ENCODE assay signal across 1 cellular context in the genomic region with DNA sequence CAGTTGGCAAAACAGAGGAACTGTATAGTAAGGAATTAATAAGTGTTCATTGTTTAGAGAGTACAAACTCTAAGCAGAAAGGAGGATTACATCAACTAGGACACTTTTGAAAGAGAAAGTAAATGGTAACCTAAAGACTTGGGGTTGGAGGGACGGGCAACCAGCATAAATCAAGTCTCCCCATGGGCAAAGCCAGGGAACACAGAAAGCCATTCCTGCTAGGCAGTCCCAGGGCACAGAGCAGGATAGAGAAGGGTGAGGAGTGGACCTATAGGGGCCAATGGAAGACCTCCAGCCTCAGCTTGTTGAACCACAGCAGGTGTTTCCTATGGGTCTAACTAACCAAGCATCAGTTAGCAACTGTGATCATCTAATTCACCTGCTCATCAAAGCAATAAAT.
TF ChIP-seq lines count a peak whose summit lies in the region.

No MANE protein-coding gene starts in this region.

TF ChIP-seq in H1, 55 proteins besides CTCF, POLR2A, EP300 and RAD21 (continued from another document):
- TF ChIP-seq, protein P1, sequence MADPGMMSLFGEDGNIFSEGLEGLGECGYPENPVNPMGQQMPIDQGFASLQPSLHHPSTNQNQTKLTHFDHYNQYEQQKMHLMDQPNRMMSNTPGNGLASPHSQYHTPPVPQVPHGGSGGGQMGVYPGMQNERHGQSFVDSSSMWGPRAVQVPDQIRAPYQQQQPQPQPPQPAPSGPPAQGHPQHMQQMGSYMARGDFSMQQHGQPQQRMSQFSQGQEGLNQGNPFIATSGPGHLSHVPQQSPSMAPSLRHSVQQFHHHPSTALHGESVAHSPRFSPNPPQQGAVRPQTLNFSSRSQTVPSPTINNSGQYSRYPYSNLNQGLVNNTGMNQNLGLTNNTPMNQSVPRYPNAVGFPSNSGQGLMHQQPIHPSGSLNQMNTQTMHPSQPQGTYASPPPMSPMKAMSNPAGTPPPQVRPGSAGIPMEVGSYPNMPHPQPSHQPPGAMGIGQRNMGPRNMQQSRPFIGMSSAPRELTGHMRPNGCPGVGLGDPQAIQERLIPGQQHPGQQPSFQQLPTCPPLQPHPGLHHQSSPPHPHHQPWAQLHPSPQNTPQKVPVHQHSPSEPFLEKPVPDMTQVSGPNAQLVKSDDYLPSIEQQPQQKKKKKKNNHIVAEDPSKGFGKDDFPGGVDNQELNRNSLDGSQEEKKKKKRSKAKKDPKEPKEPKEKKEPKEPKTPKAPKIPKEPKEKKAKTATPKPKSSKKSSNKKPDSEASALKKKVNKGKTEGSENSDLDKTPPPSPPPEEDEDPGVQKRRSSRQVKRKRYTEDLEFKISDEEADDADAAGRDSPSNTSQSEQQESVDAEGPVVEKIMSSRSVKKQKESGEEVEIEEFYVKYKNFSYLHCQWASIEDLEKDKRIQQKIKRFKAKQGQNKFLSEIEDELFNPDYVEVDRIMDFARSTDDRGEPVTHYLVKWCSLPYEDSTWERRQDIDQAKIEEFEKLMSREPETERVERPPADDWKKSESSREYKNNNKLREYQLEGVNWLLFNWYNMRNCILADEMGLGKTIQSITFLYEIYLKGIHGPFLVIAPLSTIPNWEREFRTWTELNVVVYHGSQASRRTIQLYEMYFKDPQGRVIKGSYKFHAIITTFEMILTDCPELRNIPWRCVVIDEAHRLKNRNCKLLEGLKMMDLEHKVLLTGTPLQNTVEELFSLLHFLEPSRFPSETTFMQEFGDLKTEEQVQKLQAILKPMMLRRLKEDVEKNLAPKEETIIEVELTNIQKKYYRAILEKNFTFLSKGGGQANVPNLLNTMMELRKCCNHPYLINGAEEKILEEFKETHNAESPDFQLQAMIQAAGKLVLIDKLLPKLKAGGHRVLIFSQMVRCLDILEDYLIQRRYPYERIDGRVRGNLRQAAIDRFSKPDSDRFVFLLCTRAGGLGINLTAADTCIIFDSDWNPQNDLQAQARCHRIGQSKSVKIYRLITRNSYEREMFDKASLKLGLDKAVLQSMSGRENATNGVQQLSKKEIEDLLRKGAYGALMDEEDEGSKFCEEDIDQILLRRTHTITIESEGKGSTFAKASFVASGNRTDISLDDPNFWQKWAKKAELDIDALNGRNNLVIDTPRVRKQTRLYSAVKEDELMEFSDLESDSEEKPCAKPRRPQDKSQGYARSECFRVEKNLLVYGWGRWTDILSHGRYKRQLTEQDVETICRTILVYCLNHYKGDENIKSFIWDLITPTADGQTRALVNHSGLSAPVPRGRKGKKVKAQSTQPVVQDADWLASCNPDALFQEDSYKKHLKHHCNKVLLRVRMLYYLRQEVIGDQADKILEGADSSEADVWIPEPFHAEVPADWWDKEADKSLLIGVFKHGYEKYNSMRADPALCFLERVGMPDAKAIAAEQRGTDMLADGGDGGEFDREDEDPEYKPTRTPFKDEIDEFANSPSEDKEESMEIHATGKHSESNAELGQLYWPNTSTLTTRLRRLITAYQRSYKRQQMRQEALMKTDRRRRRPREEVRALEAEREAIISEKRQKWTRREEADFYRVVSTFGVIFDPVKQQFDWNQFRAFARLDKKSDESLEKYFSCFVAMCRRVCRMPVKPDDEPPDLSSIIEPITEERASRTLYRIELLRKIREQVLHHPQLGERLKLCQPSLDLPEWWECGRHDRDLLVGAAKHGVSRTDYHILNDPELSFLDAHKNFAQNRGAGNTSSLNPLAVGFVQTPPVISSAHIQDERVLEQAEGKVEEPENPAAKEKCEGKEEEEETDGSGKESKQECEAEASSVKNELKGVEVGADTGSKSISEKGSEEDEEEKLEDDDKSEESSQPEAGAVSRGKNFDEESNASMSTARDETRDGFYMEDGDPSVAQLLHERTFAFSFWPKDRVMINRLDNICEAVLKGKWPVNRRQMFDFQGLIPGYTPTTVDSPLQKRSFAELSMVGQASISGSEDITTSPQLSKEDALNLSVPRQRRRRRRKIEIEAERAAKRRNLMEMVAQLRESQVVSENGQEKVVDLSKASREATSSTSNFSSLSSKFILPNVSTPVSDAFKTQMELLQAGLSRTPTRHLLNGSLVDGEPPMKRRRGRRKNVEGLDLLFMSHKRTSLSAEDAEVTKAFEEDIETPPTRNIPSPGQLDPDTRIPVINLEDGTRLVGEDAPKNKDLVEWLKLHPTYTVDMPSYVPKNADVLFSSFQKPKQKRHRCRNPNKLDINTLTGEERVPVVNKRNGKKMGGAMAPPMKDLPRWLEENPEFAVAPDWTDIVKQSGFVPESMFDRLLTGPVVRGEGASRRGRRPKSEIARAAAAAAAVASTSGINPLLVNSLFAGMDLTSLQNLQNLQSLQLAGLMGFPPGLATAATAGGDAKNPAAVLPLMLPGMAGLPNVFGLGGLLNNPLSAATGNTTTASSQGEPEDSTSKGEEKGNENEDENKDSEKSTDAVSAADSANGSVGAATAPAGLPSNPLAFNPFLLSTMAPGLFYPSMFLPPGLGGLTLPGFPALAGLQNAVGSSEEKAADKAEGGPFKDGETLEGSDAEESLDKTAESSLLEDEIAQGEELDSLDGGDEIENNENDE (IDR thresholded peaks at IDR 0.05; ENCODE audit: insufficient replicate concordance, low read length): no peak
- no peak for TF ChIP-seq CREB1 (IDR thresholded peaks at IDR 0.05)
- no peak for TF ChIP-seq SAP30 (IDR thresholded peaks at IDR 0.05; ENCODE audit: insufficient read depth, insufficient replicate concordance, low read length)
TF ChIP-seq in H1: peak in this region for 0.
